Comparison of ENCODE assay signal across 1 cellular context in the genomic region with DNA sequence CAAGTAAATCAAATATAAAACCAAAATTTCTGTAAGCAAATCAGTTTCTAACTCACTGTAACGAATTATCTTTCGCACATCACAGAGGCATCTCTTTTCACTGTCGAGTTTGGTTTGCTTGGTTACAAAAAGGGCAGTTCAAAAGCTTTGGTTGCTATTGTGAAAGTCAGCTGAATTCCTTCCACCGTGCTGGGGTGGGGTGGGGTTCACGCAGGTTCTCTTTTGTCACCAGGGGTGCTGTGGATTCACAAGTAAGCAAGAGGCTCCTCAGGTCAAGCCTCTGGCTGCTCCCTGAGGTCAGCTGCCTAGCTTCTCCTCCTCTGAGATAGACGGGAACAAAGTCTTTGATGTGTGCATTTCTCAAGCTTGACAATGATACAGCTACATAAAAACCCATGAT.
TF ChIP-seq lines count a peak whose summit lies in the region.

No MANE protein-coding gene starts in this region.

TF ChIP-seq in GM23338, 12 proteins besides CTCF, POLR2A, EP300 and RAD21:
- TF ChIP-seq, protein P1, sequence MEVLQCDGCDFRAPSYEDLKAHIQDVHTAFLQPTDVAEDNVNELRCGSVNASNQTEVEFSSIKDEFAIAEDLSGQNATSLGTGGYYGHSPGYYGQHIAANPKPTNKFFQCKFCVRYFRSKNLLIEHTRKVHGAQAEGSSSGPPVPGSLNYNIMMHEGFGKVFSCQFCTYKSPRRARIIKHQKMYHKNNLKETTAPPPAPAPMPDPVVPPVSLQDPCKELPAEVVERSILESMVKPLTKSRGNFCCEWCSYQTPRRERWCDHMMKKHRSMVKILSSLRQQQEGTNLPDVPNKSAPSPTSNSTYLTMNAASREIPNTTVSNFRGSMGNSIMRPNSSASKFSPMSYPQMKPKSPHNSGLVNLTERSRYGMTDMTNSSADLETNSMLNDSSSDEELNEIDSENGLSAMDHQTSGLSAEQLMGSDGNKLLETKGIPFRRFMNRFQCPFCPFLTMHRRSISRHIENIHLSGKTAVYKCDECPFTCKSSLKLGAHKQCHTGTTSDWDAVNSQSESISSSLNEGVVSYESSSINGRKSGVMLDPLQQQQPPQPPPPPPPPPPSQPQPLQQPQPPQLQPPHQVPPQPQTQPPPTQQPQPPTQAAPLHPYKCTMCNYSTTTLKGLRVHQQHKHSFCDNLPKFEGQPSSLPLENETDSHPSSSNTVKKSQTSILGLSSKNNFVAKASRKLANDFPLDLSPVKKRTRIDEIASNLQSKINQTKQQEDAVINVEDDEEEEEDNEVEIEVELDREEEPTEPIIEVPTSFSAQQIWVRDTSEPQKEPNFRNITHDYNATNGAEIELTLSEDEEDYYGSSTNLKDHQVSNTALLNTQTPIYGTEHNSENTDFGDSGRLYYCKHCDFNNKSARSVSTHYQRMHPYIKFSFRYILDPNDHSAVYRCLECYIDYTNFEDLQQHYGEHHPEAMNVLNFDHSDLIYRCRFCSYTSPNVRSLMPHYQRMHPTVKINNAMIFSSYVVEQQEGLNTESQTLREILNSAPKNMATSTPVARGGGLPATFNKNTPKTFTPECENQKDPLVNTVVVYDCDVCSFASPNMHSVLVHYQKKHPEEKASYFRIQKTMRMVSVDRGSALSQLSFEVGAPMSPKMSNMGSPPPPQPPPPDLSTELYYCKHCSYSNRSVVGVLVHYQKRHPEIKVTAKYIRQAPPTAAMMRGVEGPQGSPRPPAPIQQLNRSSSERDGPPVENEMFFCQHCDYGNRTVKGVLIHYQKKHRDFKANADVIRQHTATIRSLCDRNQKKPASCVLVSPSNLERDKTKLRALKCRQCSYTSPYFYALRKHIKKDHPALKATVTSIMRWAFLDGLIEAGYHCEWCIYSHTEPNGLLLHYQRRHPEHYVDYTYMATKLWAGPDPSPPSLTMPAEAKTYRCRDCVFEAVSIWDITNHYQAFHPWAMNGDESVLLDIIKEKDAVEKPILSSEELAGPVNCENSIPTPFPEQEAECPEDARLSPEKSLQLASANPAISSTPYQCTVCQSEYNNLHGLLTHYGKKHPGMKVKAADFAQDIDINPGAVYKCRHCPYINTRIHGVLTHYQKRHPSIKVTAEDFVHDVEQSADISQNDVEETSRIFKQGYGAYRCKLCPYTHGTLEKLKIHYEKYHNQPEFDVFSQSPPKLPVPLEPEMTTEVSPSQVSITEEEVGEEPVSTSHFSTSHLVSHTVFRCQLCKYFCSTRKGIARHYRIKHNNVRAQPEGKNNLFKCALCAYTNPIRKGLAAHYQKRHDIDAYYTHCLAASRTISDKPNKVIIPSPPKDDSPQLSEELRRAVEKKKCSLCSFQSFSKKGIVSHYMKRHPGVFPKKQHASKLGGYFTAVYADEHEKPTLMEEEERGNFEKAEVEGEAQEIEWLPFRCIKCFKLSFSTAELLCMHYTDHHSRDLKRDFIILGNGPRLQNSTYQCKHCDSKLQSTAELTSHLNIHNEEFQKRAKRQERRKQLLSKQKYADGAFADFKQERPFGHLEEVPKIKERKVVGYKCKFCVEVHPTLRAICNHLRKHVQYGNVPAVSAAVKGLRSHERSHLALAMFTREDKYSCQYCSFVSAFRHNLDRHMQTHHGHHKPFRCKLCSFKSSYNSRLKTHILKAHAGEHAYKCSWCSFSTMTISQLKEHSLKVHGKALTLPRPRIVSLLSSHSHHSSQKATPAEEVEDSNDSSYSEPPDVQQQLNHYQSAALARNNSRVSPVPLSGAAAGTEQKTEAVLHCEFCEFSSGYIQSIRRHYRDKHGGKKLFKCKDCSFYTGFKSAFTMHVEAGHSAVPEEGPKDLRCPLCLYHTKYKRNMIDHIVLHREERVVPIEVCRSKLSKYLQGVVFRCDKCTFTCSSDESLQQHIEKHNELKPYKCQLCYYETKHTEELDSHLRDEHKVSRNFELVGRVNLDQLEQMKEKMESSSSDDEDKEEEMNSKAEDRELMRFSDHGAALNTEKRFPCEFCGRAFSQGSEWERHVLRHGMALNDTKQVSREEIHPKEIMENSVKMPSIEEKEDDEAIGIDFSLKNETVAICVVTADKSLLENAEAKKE (CRISPR knock-in tag; IDR thresholded peaks at IDR 0.05) = no peak
- TF ChIP-seq, protein P2, sequence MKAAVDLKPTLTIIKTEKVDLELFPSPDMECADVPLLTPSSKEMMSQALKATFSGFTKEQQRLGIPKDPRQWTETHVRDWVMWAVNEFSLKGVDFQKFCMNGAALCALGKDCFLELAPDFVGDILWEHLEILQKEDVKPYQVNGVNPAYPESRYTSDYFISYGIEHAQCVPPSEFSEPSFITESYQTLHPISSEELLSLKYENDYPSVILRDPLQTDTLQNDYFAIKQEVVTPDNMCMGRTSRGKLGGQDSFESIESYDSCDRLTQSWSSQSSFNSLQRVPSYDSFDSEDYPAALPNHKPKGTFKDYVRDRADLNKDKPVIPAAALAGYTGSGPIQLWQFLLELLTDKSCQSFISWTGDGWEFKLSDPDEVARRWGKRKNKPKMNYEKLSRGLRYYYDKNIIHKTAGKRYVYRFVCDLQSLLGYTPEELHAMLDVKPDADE (IDR thresholded peaks at IDR 0.05) = no peak
- TF ChIP-seq, protein P3, sequence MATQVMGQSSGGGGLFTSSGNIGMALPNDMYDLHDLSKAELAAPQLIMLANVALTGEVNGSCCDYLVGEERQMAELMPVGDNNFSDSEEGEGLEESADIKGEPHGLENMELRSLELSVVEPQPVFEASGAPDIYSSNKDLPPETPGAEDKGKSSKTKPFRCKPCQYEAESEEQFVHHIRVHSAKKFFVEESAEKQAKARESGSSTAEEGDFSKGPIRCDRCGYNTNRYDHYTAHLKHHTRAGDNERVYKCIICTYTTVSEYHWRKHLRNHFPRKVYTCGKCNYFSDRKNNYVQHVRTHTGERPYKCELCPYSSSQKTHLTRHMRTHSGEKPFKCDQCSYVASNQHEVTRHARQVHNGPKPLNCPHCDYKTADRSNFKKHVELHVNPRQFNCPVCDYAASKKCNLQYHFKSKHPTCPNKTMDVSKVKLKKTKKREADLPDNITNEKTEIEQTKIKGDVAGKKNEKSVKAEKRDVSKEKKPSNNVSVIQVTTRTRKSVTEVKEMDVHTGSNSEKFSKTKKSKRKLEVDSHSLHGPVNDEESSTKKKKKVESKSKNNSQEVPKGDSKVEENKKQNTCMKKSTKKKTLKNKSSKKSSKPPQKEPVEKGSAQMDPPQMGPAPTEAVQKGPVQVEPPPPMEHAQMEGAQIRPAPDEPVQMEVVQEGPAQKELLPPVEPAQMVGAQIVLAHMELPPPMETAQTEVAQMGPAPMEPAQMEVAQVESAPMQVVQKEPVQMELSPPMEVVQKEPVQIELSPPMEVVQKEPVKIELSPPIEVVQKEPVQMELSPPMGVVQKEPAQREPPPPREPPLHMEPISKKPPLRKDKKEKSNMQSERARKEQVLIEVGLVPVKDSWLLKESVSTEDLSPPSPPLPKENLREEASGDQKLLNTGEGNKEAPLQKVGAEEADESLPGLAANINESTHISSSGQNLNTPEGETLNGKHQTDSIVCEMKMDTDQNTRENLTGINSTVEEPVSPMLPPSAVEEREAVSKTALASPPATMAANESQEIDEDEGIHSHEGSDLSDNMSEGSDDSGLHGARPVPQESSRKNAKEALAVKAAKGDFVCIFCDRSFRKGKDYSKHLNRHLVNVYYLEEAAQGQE (IDR thresholded peaks at IDR 0.05; ENCODE audit: unreplicated experiment) = no peak
- no peak for TF ChIP-seq ZNF331 (CRISPR knock-in tag; IDR thresholded peaks at IDR 0.05; ENCODE audit: low read depth)
- TF ChIP-seq NANOG (IDR thresholded peaks at IDR 0.05; ENCODE audit: borderline replicate concordance) = no peak
- TF ChIP-seq ZNF114 (CRISPR knock-in tag; IDR thresholded peaks at IDR 0.05) = no peak
- TF ChIP-seq STAT1 (IDR thresholded peaks at IDR 0.05; ENCODE audit: unreplicated experiment) = no peak
- TF ChIP-seq EZH2phosphoT487 (IDR thresholded peaks at IDR 0.05; ENCODE audit: unreplicated experiment) = no peak
- no peak for TF ChIP-seq POLR2AphosphoS5 (IDR thresholded peaks at IDR 0.05; ENCODE audit: low read depth)
- TF ChIP-seq CREB1 (CRISPR knock-in tag; IDR thresholded peaks at IDR 0.05; ENCODE audit: low read depth) = no peak
- TF ChIP-seq EZH2 (IDR thresholded peaks at IDR 0.05; ENCODE audit: low read depth, unreplicated experiment) = no peak
TF ChIP-seq in GM23338: peak in this region for 0.
